13 cellular contexts compared by ENCODE assay signal in genomic region chr12:53389702-53390101, GRCh38. TPM values are rescaled to one million over a fixed set of nuclear protein-coding genes. Genes with fewer than 3 reads are reported as not detected.
A peak's percentile ranks its signal among the peaks of the same experiment; 100 is the strongest.
DNase-seq lines count a peak whose midpoint lies in the region; ATAC-seq and TF ChIP-seq lines count a peak whose summit lies in the region.
"Had no signal": no experiment of that assay in that cellular context is flagged by ENCODE, and none has a peak within 500 bp of the region (broad histone marks: within the 10 kb centered on the region; RNA-seq: fewer than 3 reads in every experiment).

No MANE protein-coding gene starts in this region.

- ATAC-seq in activated T-cell treated with anti-CD3 and anti-CD28 coated beads, Interleukin-2, amount 50 U/mL, for 4 hours, result no peak
- no peak for ATAC-seq in activated CD8-positive, alpha-beta T cell treated with anti-CD3 and anti-CD28 coated beads, Interleukin-2, amount 10 ng/mL, durations not matched to agents 7 days and 5 days
- ATAC-seq in memory B cell (ENCODE audit: low read depth) (no peak), GM21619 (IDR thresholded peaks at IDR 0.05; ENCODE audit: unreplicated experiment) (no peak)

- H3K27ac Mint-ChIP-seq in activated CD8-positive, alpha-beta T cell treated with anti-CD3 and anti-CD28 coated beads, Interleukin-2, amount 10 ng/mL, durations not matched to agents 7 days and 5 days, result peak overlapping the region; percentile 5
- H3K27ac Mint-ChIP-seq in memory B cell, result no peak overlapping the region

- H3K4me1 Mint-ChIP-seq in activated T-cell treated with anti-CD3 and anti-CD28 coated beads, Interleukin-2, amount 50 U/mL, for 4 hours (ENCODE audit: low read depth), result peaks cover 53% of the 10 kb centered on the region
- peaks cover 46% of the 10 kb centered on the region for H3K4me1 Mint-ChIP-seq in activated CD8-positive, alpha-beta T cell treated with anti-CD3 and anti-CD28 coated beads, Interleukin-2, amount 10 ng/mL, durations not matched to agents 7 days and 5 days (ENCODE audit: low read depth)
- H3K4me1 Mint-ChIP-seq in memory B cell, result peaks cover 24% of the 10 kb centered on the region

- no peaks in the 10 kb centered on the region for H3K27me3 ChIP-seq in suprapubic skin

- H3K36me3 ChIP-seq in suprapubic skin, result peaks cover 7% of the 10 kb centered on the region

- POLR2A ChIA-PET in activated CD8-positive, alpha-beta T cell treated with anti-CD3 and anti-CD28 coated beads, Interleukin-2, amount 10 ng/mL, durations not matched to agents 7 days and 5 days (lab: Charles Lee), result interaction anchor here (1.7 kb wide), 1 partner anchor 66 kb away, joined by 3 read pairs; no protein-coding TSS in a partner anchor

- no peak for DNase-seq in activated T-cell treated with anti-CD3 and anti-CD28 coated beads, Interleukin-2, amount 50 U/mL, for 4 hours
- no peak for DNase-seq in activated T-cell treated with anti-CD3 and anti-CD28 coated beads, Interleukin-2, amount 50 U/mL, for 48 hours
- no peak for DNase-seq in activated CD8-positive, alpha-beta T cell treated with anti-CD3 and anti-CD28 coated beads, Interleukin-2, amount 10 ng/mL, durations not matched to agents 7 days and 5 days
- DNase-seq in memory B cell (ENCODE audit: low spot score in 2 of 2) (no peak), suprapubic skin (ENCODE audit: low spot score in 2 of 2) (no peak), NCI-H226 (no peak)
- DNase-seq in stimulated activated CD8-positive, alpha-beta memory T cell treated with anti-CD3 and anti-CD28 coated beads, Interleukin-4, amount 100 ng/mL, for 48 hours, result no peak
- DNase-seq: central memory CD4-positive, alpha-beta T cell; NCI-H2107; SIG-M5 had no signal

- H3K36me3 Mint-ChIP-seq in activated T-cell treated with anti-CD3 and anti-CD28 coated beads, Interleukin-2, amount 50 U/mL, for 4 hours (ENCODE audit: insufficient read depth), result peaks cover 13% of the 10 kb centered on the region
- H3K36me3 Mint-ChIP-seq in activated CD8-positive, alpha-beta T cell treated with anti-CD3 and anti-CD28 coated beads, Interleukin-2, amount 10 ng/mL, durations not matched to agents 7 days and 5 days (ENCODE audit: low read depth), result peaks cover 36% of the 10 kb centered on the region
- H3K36me3 Mint-ChIP-seq in memory B cell, result peaks cover 16% of the 10 kb centered on the region

- no peaks in the 10 kb centered on the region for H3K9me3 Mint-ChIP-seq in activated T-cell treated with anti-CD3 and anti-CD28 coated beads, Interleukin-2, amount 50 U/mL, for 4 hours
- no peaks in the 10 kb centered on the region for H3K9me3 Mint-ChIP-seq in activated CD8-positive, alpha-beta T cell treated with anti-CD3 and anti-CD28 coated beads, Interleukin-2, amount 10 ng/mL, durations not matched to agents 7 days and 5 days (ENCODE audit: insufficient read depth)
- H3K9me3 Mint-ChIP-seq in memory B cell, result no peaks in the 10 kb centered on the region

- no peaks in the 10 kb centered on the region for H3K27me3 Mint-ChIP-seq in activated T-cell treated with anti-CD3 and anti-CD28 coated beads, Interleukin-2, amount 50 U/mL, for 4 hours (ENCODE audit: low read depth)
- H3K27me3 Mint-ChIP-seq in activated CD8-positive, alpha-beta T cell treated with anti-CD3 and anti-CD28 coated beads, Interleukin-2, amount 10 ng/mL, durations not matched to agents 7 days and 5 days (ENCODE audit: low read depth), result no peaks in the 10 kb centered on the region
- H3K27me3 Mint-ChIP-seq in memory B cell, result no peaks in the 10 kb centered on the region

- TF ChIP-seq POLR2A in suprapubic skin (IDR thresholded peaks at IDR 0.05), result no peak

- 54% methylated on average over 3 of the region's 3 CpGs for WGBS in suprapubic skin

- no peak for TF ChIP-seq CTCF in suprapubic skin (IDR thresholded peaks at IDR 0.05)

- no peaks in the 10 kb centered on the region for H3K9me3 ChIP-seq in suprapubic skin

- TF ChIP-seq EP300 in suprapubic skin (IDR thresholded peaks at IDR 0.05), result no peak

- H3K4me3 ChIP-seq in suprapubic skin, result no peak overlapping the region

- CTCF ChIA-PET in activated CD8-positive, alpha-beta T cell treated with anti-CD3 and anti-CD28 coated beads, Interleukin-2, amount 10 ng/mL, durations not matched to agents 7 days and 5 days (lab: Charles Lee), result interaction anchor here (1.2 kb wide), 1 partner anchor 69 kb away, joined by 3 read pairs; the partner anchor contains the start of gene AAAS

- H3K4me3 Mint-ChIP-seq in activated T-cell treated with anti-CD3 and anti-CD28 coated beads, Interleukin-2, amount 50 U/mL, for 4 hours, result peak overlapping the region; percentile 14
- no peak overlapping the region for H3K4me3 Mint-ChIP-seq in activated CD8-positive, alpha-beta T cell treated with anti-CD3 and anti-CD28 coated beads, Interleukin-2, amount 10 ng/mL, durations not matched to agents 7 days and 5 days
- peak overlapping the region; percentile 16 for H3K4me3 Mint-ChIP-seq in memory B cell

- peak overlapping the region; percentile 32 for H3K27ac ChIP-seq in suprapubic skin

- H3K4me1 ChIP-seq in suprapubic skin, result peaks cover 77% of the 10 kb centered on the region

RNA-seq across cellular contexts. Expression of gene SP1, which starts 9.7 kb away (rescaled TPM):
- total RNA-seq in activated T-cell treated with anti-CD3 and anti-CD28 coated beads, Interleukin-2, amount 50 U/mL, for 4 hours, result 10 to 100 TPM; 61.9 to 64.6 (median 63.5) TPM
- total RNA-seq in activated CD8-positive, alpha-beta T cell treated with anti-CD3 and anti-CD28 coated beads, Interleukin-2, amount 10 ng/mL, durations not matched to agents 7 days and 5 days, result 10 to 100 TPM; 72.2 to 76.5 TPM
- 100 to 1,000 TPM in 3 of 4 donors, 10 to 100 TPM in 1; 82.5 to 122 (median 111) TPM for total RNA-seq in suprapubic skin

RNA-seq across cellular contexts. Expression of gene AMHR2, which starts 34.0 kb away (rescaled TPM):
- not detected for total RNA-seq in activated T-cell treated with anti-CD3 and anti-CD28 coated beads, Interleukin-2, amount 50 U/mL, for 4 hours
- not detected for total RNA-seq in activated CD8-positive, alpha-beta T cell treated with anti-CD3 and anti-CD28 coated beads, Interleukin-2, amount 10 ng/mL, durations not matched to agents 7 days and 5 days
- under 1 TPM in 1 of 4 donors, not detected in 3; 0.23 TPM for total RNA-seq in suprapubic skin
- total RNA-seq: activated CD8-positive, alpha-beta memory T cell treated with anti-CD3 and anti-CD28 coated beads for 36 hours had no signal

RNA-seq across cellular contexts. Expression of gene PRR13, which starts 51.8 kb away (rescaled TPM):
- 100 to 1,000 TPM; 269 to 284 (median 284) TPM for total RNA-seq in activated T-cell treated with anti-CD3 and anti-CD28 coated beads, Interleukin-2, amount 50 U/mL, for 4 hours
- 100 to 1,000 TPM; 220 TPM for total RNA-seq in activated CD8-positive, alpha-beta T cell treated with anti-CD3 and anti-CD28 coated beads, Interleukin-2, amount 10 ng/mL, durations not matched to agents 7 days and 5 days
- 10 to 100 TPM; 40.7 to 77.9 (median 57.4) TPM for total RNA-seq in suprapubic skin

RNA-seq across cellular contexts. Expression of gene SP7, which starts 53.5 kb away (rescaled TPM):
- total RNA-seq in activated T-cell treated with anti-CD3 and anti-CD28 coated beads, Interleukin-2, amount 50 U/mL, for 4 hours, result not detected
- not detected for total RNA-seq in activated CD8-positive, alpha-beta T cell treated with anti-CD3 and anti-CD28 coated beads, Interleukin-2, amount 10 ng/mL, durations not matched to agents 7 days and 5 days
- not detected for total RNA-seq in suprapubic skin
- total RNA-seq: activated CD8-positive, alpha-beta memory T cell treated with anti-CD3 and anti-CD28 coated beads for 36 hours; mucosa of gallbladder had no signal
